11 cellular contexts compared by ENCODE assay signal in genomic region chr14:102824832-102825231, GRCh38. TPM values are rescaled to one million over a fixed set of nuclear protein-coding genes. Genes with fewer than 3 reads are reported as not detected.
DNase-seq lines count a peak whose midpoint lies in the region; ATAC-seq, FAIRE-seq and TF ChIP-seq lines count a peak whose summit lies in the region.
"Had no signal": no experiment of that assay in that cellular context is flagged by ENCODE, and none has a peak within 500 bp of the region (broad histone marks: within the 10 kb centered on the region; RNA-seq: fewer than 3 reads in every experiment).

No MANE protein-coding gene starts in this region.

- H3K27ac Mint-ChIP-seq in activated T-cell treated with anti-CD3 and anti-CD28 coated beads, Interleukin-2, amount 50 U/mL, for 24 hours: peak overlapping the region; percentile 81
- no peak overlapping the region for H3K27ac Mint-ChIP-seq in astrocyte (ENCODE audit: unreplicated experiment)

- H3F3A ChIP-seq in smooth muscle cell (ENCODE audit: low read depth): no peaks in the 10 kb centered on the region

- WGBS in heart right ventricle, 2 donors: 71 to 77% methylated on average over 8 of the region's 8 CpGs
- WGBS in smooth muscle cell (ENCODE audit: low lambda C conversion rate): 84% methylated on average over 8 of the region's 8 CpGs

- H2AFZ ChIP-seq in astrocyte (ENCODE audit: low read depth, low read length): no peak overlapping the region
- H2AFZ ChIP-seq in smooth muscle cell (ENCODE audit: low read depth): no peak overlapping the region

- H3K4me3 Mint-ChIP-seq in activated T-cell treated with anti-CD3 and anti-CD28 coated beads, Interleukin-2, amount 50 U/mL, for 24 hours: no peak overlapping the region
- H3K4me3 Mint-ChIP-seq in astrocyte (ENCODE audit: unreplicated experiment): no peak overlapping the region

- H3K36me3 Mint-ChIP-seq in activated T-cell treated with anti-CD3 and anti-CD28 coated beads, Interleukin-2, amount 50 U/mL, for 24 hours (ENCODE audit: low read depth): peaks cover 81% of the 10 kb centered on the region
- H3K36me3 Mint-ChIP-seq in astrocyte (ENCODE audit: low read depth, unreplicated experiment): peaks cover 6% of the 10 kb centered on the region

- H3K27me3 ChIP-seq in astrocyte (ENCODE audit: insufficient read depth, low read length) (no peaks in the 10 kb centered on the region), heart right ventricle (no peaks in the 10 kb centered on the region), smooth muscle cell (ENCODE audit: low read depth) (no peaks in the 10 kb centered on the region)

- intact Hi-C loops in heart right ventricle (cut with DNase I): loop anchor here in 1 of 10 donors (10.0 kb wide), 1 partner anchor 620 kb away; no protein-coding TSS in a partner anchor

- peaks cover 13% of the 10 kb centered on the region for H3K4me1 ChIP-seq in astrocyte (ENCODE audit: insufficient read depth, low read length)
- peaks cover 0 to 12% (median 6%) of the 10 kb centered on the region in 9 donors for H3K4me1 ChIP-seq in heart right ventricle
- H3K4me1 ChIP-seq in smooth muscle cell (ENCODE audit: low read depth): peaks cover 15% of the 10 kb centered on the region

- H3K4me3 ChIP-seq in astrocyte (ENCODE audit: insufficient read depth, low read depth, low read length) (no peak overlapping the region), heart right ventricle (no peak overlapping the region), smooth muscle cell (no peak overlapping the region)

- H3K4me1 Mint-ChIP-seq in activated T-cell treated with anti-CD3 and anti-CD28 coated beads, Interleukin-2, amount 50 U/mL, for 24 hours (ENCODE audit: low read depth): peaks cover 94% of the 10 kb centered on the region
- H3K4me1 Mint-ChIP-seq in astrocyte (ENCODE audit: low read depth, unreplicated experiment): peaks cover 21% of the 10 kb centered on the region

- no peak overlapping the region for H3K9ac ChIP-seq in astrocyte (ENCODE audit: low read length)
- no peak overlapping the region for H3K9ac ChIP-seq in smooth muscle cell (ENCODE audit: low read depth)

- no peaks in the 10 kb centered on the region for H3K27me3 Mint-ChIP-seq in activated T-cell treated with anti-CD3 and anti-CD28 coated beads, Interleukin-2, amount 50 U/mL, for 24 hours
- H3K27me3 Mint-ChIP-seq in astrocyte (ENCODE audit: low read depth, unreplicated experiment): no peaks in the 10 kb centered on the region

- H3K9me3 ChIP-seq in astrocyte (ENCODE audit: insufficient read depth, low read depth, low read length): no peaks in the 10 kb centered on the region
- H3K9me3 ChIP-seq in heart right ventricle: no peaks in the 10 kb centered on the region
- H3K9me3 ChIP-seq in smooth muscle cell (replicated peaks; ENCODE audit: low read depth): no peaks in the 10 kb centered on the region

- ATAC-seq in heart right ventricle (peak; percentile 86 to 99 (median 95)), GM21528 (IDR thresholded peaks at IDR 0.05; ENCODE audit: low FRiP score, unreplicated experiment) (no peak)

- peaks cover 93% of the 10 kb centered on the region for H4K20me1 ChIP-seq in astrocyte (ENCODE audit: insufficient read depth, low read length)
- peaks cover 98% of the 10 kb centered on the region for H4K20me1 ChIP-seq in smooth muscle cell (ENCODE audit: low read depth)

- no peaks in the 10 kb centered on the region for H3K9me3 Mint-ChIP-seq in activated T-cell treated with anti-CD3 and anti-CD28 coated beads, Interleukin-2, amount 50 U/mL, for 24 hours
- no peaks in the 10 kb centered on the region for H3K9me3 Mint-ChIP-seq in astrocyte (ENCODE audit: unreplicated experiment)

- no peak for TF ChIP-seq CTCF in astrocyte (IDR thresholded peaks at IDR 0.05; ENCODE audit: insufficient read depth, low read depth, low read length)
- peak in 6 of 9 donors; percentile 10 to 51 (median 34) for TF ChIP-seq CTCF in heart right ventricle (IDR thresholded peaks at IDR 0.05)
- TF ChIP-seq CTCF in smooth muscle cell (IDR thresholded peaks at IDR 0.05; ENCODE audit: borderline replicate concordance, insufficient read depth, poor library complexity, severe bottlenecking): no peak

- H3K27ac ChIP-seq in astrocyte (ENCODE audit: low read depth, low read length) (peak overlapping the region; percentile 19), heart right ventricle (no peak overlapping the region), smooth muscle cell (ENCODE audit: low read depth) (peak overlapping the region; percentile 31)

- peak overlapping the region; percentile 38 for H3K4me2 ChIP-seq in astrocyte (ENCODE audit: low read length)
- H3K4me2 ChIP-seq in smooth muscle cell: peak overlapping the region; percentile 32

- H3K79me2 ChIP-seq in astrocyte (ENCODE audit: insufficient read depth, low read length) (peaks cover 85% of the 10 kb centered on the region), smooth muscle cell (ENCODE audit: low read depth) (peaks cover 83% of the 10 kb centered on the region)

- FAIRE-seq in astrocyte (lab: Jason Lieb, UNC): no peak
- FAIRE-seq: frontal cortex had no signal

- H3K36me3 ChIP-seq in astrocyte (ENCODE audit: insufficient read depth, low read length) (no peaks in the 10 kb centered on the region), heart right ventricle (peaks cover 0 to 19% (median 0%) of the 10 kb centered on the region in 9 donors), smooth muscle cell (ENCODE audit: low read depth) (no peaks in the 10 kb centered on the region)

- no peak for DNase-seq in activated T-cell treated with anti-CD3 and anti-CD28 coated beads, Interleukin-2, amount 50 U/mL, for 24 hours
- DNase-seq in activated T-cell treated with anti-CD3 and anti-CD28 coated beads for 4 hours (no peak), astrocyte (ENCODE audit: low read depth) (peak; percentile 74), heart right ventricle (peak; percentile 61 to 71), smooth muscle cell (lab: John Stamatoyannopoulos, UW; ENCODE audit: unreplicated experiment) (no peak), DMS 273 (lab: John Stamatoyannopoulos, UW; ENCODE audit: unreplicated experiment) (no peak), T-helper 9 cell (no peak)
- DNase-seq: amniotic stem cell, NCI-H1048 had no signal

RNA-seq across cellular contexts. Expression of gene TRAF3, which starts 47.6 kb away (rescaled TPM):
- total RNA-seq in astrocyte: 25.3 and 25.9 TPM in 2 replicates
- 10 to 100 TPM in 7 of 10 donors, 1 to 10 TPM in 3; 8.4 to 15.6 (median 10.9) TPM for total RNA-seq in heart right ventricle
- 1 to 10 TPM; 2.3 to 2.7 TPM for polyA plus RNA-seq in heart right ventricle
- total RNA-seq in smooth muscle cell: 10.8 and 24.6 TPM in 2 replicates
- 9.4 and 13.1 TPM in 2 replicates for polyA plus RNA-seq in smooth muscle cell

Comparison
In these comparisons a context has a peak if more than half of its experiments do, and no peak if none do; other contexts are left out.
1. DNase-seq: peak in astrocyte (single experiment) and heart right ventricle (2 of 2); none in activated T-cell treated with anti-CD3 and anti-CD28 coated beads, Interleukin-2, amount 50 U/mL, for 24 hours (single experiment), activated T-cell treated with anti-CD3 and anti-CD28 coated beads for 4 hours (single experiment), smooth muscle cell (single experiment), DMS 273 (single experiment) and T-helper 9 cell (single experiment).
2. H3K27ac ChIP-seq: peak in astrocyte (single experiment) and smooth muscle cell (single experiment); none in heart right ventricle (0 of 10).
3. CTCF ChIP-seq: peak in heart right ventricle (6 of 9); none in astrocyte (single experiment) and smooth muscle cell (single experiment).